Comparison of ENCODE assay signal across 11 cellular contexts in the genomic region with DNA sequence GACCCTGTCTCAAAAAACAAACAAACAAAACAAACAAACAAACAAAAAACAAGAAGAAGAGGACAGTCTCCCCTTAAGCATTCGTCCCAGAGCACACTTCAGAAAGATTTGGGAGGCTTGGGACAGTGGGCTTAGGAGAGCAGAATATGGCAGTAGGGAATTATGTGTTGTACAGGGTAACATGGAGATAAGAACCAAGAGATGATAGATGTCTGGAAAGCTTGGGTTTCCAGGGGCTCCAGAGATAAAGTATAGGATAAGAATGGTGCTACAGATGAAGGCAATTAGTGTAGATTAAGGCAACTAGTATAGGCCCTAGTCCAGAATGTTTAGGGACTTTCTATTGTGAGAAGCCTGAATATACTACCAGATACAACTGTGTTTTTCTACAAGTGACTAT.
"Had no signal": no experiment of that assay in that cellular context is flagged by ENCODE, and none has a peak within 500 bp of the region (broad histone marks: within the 10 kb centered on the region; RNA-seq: fewer than 3 reads in every experiment).

No MANE protein-coding gene starts in this region.

- FAIRE-seq: H1, H54 had no signal

- H3K4me2 ChIP-seq: GM23338 had no signal

- H3K9ac ChIP-seq: GM23248 had no signal

- H3K36me3 ChIP-seq: HAP-1 had no signal

- H3K4me3 Mint-ChIP-seq: GM23338, H9, HFFc6 had no signal

- DNase-seq: GM23248, GOT3, H7, H9, HCEC 1CT, HFFc6 had no signal

- H2AFZ ChIP-seq: GM23248, GM23338 had no signal

- H3K9me3 ChIP-seq: HAP-1 had no signal

- H3K4me1 Mint-ChIP-seq: GM23338, H9 had no signal

- H3K4me1 ChIP-seq: HAP-1 had no signal

- H3K4me3 ChIP-seq: GM23248, GM23338, HAP-1 had no signal

- H3K27ac ChIP-seq: GM23248 had no signal

- ATAC-seq: GM23338, HCT116 had no signal

- H3K27ac Mint-ChIP-seq: GM23338, H9, HFFc6 had no signal
